1 cellular context compared by ENCODE assay signal in the genomic region with DNA sequence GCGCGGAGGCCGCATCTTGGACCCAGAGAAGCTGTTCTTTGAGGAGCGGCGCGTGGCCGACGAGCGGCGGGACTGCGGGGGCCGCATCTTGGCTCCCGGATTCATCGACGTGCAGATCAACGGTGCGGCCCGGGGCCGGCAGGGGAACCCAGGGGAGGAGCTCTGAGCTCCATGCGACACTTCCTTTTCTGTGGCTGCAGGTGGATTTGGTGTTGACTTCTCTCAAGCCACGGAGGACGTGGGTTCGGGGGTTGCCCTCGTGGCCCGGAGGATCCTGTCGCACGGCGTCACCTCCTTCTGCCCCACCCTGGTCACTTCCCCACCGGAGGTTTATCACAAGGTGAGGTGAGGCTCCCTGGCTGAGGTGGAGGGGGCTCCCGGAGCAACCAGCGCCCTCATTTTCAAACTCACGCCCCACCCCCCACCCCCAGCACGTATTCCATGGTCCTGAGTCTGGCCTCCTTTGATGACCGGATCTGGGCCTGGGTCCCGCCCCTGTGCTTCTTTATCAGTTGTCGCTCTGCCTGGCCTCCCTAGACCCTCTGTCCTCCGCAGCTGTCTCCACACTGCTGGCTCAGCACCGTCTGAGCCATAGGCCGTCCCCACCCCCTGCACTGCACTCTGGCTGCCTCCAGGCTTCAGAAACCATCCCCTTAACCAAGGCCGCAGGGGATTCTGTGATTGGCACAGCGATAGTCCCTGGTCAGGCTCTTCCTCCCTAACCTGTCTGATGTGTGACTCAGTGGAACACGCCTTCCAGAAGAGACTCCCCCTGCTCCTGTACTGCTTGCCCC.
TF ChIP-seq lines count a peak whose summit lies in the region.

No MANE protein-coding gene starts in this region.

TF ChIP-seq in HepG2, 621 proteins besides CTCF, POLR2A, EP300 and RAD21 (continued from another document):
- no peak for TF ChIP-seq SOX13 (IDR thresholded peaks at IDR 0.05)
- TF ChIP-seq SOX13 (CRISPR knock-in tag; conservative IDR thresholded peaks at IDR 0.05 in 1 of 2, IDR thresholded peaks at IDR 0.05 in 1 of 2): no peak
- no peak for TF ChIP-seq ZFP90 (CRISPR knock-in tag; IDR thresholded peaks at IDR 0.05; ENCODE audit: borderline replicate concordance)
- no peak for TF ChIP-seq JUND (CRISPR knock-in tag; IDR thresholded peaks at IDR 0.05)
- no peak for TF ChIP-seq REL (CRISPR knock-in tag; conservative IDR thresholded peaks at IDR 0.05)
- peak; percentile 66; the same call in 1 of the 2 replicates for TF ChIP-seq RBFOX2 (IDR thresholded peaks at IDR 0.05; ENCODE audit: low read depth, low read length)
- no peak for TF ChIP-seq MIXL1 (CRISPR knock-in tag; IDR thresholded peaks at IDR 0.05)
- no peak for TF ChIP-seq HDAC2 (CRISPR knock-in tag; IDR thresholded peaks at IDR 0.05)
- TF ChIP-seq ZFP62 (CRISPR knock-in tag; IDR thresholded peaks at IDR 0.05): no peak
- TF ChIP-seq SYNCRIP (IDR thresholded peaks at IDR 0.05; ENCODE audit: insufficient read depth, low read depth, low read length): no peak
- TF ChIP-seq FOSL1 (CRISPR knock-in tag; IDR thresholded peaks at IDR 0.05; ENCODE audit: borderline replicate concordance): no peak
- no peak; the same call in 1 of the 2 replicates for TF ChIP-seq DPF2 (CRISPR knock-in tag; IDR thresholded peaks at IDR 0.05; ENCODE audit: borderline replicate concordance, low read depth)
- TF ChIP-seq RXRA (CRISPR knock-in tag; IDR thresholded peaks at IDR 0.05): peak; percentile 27; the same call in 1 of the 2 replicates
- TF ChIP-seq ASH2L (IDR thresholded peaks at IDR 0.05; ENCODE audit: insufficient read length, low read depth, low read length): peak; percentile 44
- TF ChIP-seq, protein P1, sequence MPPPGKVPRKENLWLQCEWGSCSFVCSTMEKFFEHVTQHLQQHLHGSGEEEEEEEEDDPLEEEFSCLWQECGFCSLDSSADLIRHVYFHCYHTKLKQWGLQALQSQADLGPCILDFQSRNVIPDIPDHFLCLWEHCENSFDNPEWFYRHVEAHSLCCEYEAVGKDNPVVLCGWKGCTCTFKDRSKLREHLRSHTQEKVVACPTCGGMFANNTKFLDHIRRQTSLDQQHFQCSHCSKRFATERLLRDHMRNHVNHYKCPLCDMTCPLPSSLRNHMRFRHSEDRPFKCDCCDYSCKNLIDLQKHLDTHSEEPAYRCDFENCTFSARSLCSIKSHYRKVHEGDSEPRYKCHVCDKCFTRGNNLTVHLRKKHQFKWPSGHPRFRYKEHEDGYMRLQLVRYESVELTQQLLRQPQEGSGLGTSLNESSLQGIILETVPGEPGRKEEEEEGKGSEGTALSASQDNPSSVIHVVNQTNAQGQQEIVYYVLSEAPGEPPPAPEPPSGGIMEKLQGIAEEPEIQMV (CRISPR knock-in tag; IDR thresholded peaks at IDR 0.05; ENCODE audit: low read depth): no peak
- no peak for TF ChIP-seq ZNF841 (CRISPR knock-in tag; IDR thresholded peaks at IDR 0.05; ENCODE audit: borderline replicate concordance)
- TF ChIP-seq, protein P2, sequence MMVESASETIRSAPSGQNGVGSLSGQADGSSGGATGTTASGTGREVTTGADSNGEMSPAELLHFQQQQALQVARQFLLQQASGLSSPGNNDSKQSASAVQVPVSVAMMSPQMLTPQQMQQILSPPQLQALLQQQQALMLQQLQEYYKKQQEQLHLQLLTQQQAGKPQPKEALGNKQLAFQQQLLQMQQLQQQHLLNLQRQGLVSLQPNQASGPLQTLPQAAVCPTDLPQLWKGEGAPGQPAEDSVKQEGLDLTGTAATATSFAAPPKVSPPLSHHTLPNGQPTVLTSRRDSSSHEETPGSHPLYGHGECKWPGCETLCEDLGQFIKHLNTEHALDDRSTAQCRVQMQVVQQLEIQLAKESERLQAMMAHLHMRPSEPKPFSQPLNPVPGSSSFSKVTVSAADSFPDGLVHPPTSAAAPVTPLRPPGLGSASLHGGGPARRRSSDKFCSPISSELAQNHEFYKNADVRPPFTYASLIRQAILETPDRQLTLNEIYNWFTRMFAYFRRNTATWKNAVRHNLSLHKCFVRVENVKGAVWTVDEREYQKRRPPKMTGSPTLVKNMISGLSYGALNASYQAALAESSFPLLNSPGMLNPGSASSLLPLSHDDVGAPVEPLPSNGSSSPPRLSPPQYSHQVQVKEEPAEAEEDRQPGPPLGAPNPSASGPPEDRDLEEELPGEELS (CRISPR knock-in tag; IDR thresholded peaks at IDR 0.05): no peak
- no peak for TF ChIP-seq TOPORS (CRISPR knock-in tag; IDR thresholded peaks at IDR 0.05)
- TF ChIP-seq HOXA5 (CRISPR knock-in tag; IDR thresholded peaks at IDR 0.05): no peak
- TF ChIP-seq ZNF143 (CRISPR knock-in tag; IDR thresholded peaks at IDR 0.05): no peak
- TF ChIP-seq ZNF563 (CRISPR knock-in tag; IDR thresholded peaks at IDR 0.05): 0 out of 2 replicates have a peak, but pooled peaks have one; percentile 49
- TF ChIP-seq RNF2 (conservative IDR thresholded peaks at IDR 0.05; ENCODE audit: low read depth): no peak
- no peak; the same call in 1 of the 2 replicates for TF ChIP-seq KMT2B (CRISPR knock-in tag; IDR thresholded peaks at IDR 0.05)
- no peak for TF ChIP-seq NR2F1 (CRISPR knock-in tag; IDR thresholded peaks at IDR 0.05)
- no peak for TF ChIP-seq ZNF326 (CRISPR knock-in tag; IDR thresholded peaks at IDR 0.05; ENCODE audit: borderline replicate concordance)
- no peak; the same call in 1 of the 2 replicates for TF ChIP-seq ZNF234 (CRISPR knock-in tag; conservative IDR thresholded peaks at IDR 0.05)
- peak; percentile 61 to 74 for TF ChIP-seq MAFK (conservative IDR thresholded peaks at IDR 0.05 in 1 of 2, IDR thresholded peaks at IDR 0.05 in 1 of 2; ENCODE audit: low read length in 2 of 2)
- TF ChIP-seq HNF4G (IDR thresholded peaks at IDR 0.05; ENCODE audit: borderline replicate concordance, low read depth, low read length): no peak
- TF ChIP-seq HNF4G (CRISPR knock-in tag; IDR thresholded peaks at IDR 0.05; ENCODE audit: borderline replicate concordance, low read depth): 0 out of 2 replicates have a peak, but pooled peaks have one; percentile 39
- TF ChIP-seq ZNF430 (CRISPR knock-in tag; IDR thresholded peaks at IDR 0.05): no peak
- TF ChIP-seq, protein P3, sequence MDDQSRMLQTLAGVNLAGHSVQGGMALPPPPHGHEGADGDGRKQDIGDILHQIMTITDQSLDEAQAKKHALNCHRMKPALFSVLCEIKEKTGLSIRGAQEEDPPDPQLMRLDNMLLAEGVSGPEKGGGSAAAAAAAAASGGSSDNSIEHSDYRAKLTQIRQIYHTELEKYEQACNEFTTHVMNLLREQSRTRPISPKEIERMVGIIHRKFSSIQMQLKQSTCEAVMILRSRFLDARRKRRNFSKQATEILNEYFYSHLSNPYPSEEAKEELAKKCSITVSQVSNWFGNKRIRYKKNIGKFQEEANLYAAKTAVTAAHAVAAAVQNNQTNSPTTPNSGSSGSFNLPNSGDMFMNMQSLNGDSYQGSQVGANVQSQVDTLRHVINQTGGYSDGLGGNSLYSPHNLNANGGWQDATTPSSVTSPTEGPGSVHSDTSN (CRISPR knock-in tag; IDR thresholded peaks at IDR 0.05; ENCODE audit: borderline replicate concordance): no peak
- TF ChIP-seq FOSL2 (CRISPR knock-in tag; IDR thresholded peaks at IDR 0.05): no peak
- TF ChIP-seq SRF (IDR thresholded peaks at IDR 0.05; ENCODE audit: low read depth, low read length): no peak
- no peak for TF ChIP-seq IKZF4 (CRISPR knock-in tag; IDR thresholded peaks at IDR 0.05; ENCODE audit: borderline replicate concordance, low read depth, not compliant biosample characterization)
- TF ChIP-seq, protein P4, sequence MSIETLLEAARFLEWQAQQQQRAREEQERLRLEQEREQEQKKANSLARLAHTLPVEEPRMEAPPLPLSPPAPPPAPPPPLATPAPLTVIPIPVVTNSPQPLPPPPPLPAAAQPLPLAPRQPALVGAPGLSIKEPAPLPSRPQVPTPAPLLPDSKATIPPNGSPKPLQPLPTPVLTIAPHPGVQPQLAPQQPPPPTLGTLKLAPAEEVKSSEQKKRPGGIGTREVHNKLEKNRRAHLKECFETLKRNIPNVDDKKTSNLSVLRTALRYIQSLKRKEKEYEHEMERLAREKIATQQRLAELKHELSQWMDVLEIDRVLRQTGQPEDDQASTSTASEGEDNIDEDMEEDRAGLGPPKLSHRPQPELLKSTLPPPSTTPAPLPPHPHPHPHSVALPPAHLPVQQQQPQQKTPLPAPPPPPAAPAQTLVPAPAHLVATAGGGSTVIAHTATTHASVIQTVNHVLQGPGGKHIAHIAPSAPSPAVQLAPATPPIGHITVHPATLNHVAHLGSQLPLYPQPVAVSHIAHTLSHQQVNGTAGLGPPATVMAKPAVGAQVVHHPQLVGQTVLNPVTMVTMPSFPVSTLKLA (IDR thresholded peaks at IDR 0.05): no peak
- TF ChIP-seq, protein P5, sequence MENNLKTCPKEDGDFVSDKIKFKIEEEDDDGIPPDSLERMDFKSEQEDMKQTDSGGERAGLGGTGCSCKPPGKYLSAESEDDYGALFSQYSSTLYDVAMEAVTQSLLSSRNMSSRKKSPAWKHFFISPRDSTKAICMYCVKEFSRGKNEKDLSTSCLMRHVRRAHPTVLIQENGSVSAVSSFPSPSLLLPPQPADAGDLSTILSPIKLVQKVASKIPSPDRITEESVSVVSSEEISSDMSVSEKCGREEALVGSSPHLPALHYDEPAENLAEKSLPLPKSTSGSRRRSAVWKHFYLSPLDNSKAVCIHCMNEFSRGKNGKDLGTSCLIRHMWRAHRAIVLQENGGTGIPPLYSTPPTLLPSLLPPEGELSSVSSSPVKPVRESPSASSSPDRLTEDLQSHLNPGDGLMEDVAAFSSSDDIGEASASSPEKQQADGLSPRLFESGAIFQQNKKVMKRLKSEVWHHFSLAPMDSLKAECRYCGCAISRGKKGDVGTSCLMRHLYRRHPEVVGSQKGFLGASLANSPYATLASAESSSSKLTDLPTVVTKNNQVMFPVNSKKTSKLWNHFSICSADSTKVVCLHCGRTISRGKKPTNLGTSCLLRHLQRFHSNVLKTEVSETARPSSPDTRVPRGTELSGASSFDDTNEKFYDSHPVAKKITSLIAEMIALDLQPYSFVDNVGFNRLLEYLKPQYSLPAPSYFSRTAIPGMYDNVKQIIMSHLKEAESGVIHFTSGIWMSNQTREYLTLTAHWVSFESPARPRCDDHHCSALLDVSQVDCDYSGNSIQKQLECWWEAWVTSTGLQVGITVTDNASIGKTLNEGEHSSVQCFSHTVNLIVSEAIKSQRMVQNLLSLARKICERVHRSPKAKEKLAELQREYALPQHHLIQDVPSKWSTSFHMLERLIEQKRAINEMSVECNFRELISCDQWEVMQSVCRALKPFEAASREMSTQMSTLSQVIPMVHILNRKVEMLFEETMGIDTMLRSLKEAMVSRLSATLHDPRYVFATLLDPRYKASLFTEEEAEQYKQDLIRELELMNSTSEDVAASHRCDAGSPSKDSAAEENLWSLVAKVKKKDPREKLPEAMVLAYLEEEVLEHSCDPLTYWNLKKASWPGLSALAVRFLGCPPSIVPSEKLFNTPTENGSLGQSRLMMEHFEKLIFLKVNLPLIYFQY (CRISPR knock-in tag; IDR thresholded peaks at IDR 0.05; ENCODE audit: borderline replicate concordance): no peak
- TF ChIP-seq MAZ (IDR thresholded peaks at IDR 0.05; ENCODE audit: borderline replicate concordance, low read depth, low read length): no peak
- TF ChIP-seq MAZ (CRISPR knock-in tag; IDR thresholded peaks at IDR 0.05; ENCODE audit: low read depth): no peak; the same call in 1 of the 2 replicates
- no peak for TF ChIP-seq NR1H2 (CRISPR knock-in tag; IDR thresholded peaks at IDR 0.05; ENCODE audit: borderline replicate concordance, low read depth)
- no peak for TF ChIP-seq ZNF776 (CRISPR knock-in tag; IDR thresholded peaks at IDR 0.05)
- TF ChIP-seq, protein P6, sequence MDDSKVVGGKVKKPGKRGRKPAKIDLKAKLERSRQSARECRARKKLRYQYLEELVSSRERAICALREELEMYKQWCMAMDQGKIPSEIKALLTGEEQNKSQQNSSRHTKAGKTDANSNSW (CRISPR knock-in tag; IDR thresholded peaks at IDR 0.05; ENCODE audit: borderline replicate concordance): no peak
- TF ChIP-seq, protein P7, sequence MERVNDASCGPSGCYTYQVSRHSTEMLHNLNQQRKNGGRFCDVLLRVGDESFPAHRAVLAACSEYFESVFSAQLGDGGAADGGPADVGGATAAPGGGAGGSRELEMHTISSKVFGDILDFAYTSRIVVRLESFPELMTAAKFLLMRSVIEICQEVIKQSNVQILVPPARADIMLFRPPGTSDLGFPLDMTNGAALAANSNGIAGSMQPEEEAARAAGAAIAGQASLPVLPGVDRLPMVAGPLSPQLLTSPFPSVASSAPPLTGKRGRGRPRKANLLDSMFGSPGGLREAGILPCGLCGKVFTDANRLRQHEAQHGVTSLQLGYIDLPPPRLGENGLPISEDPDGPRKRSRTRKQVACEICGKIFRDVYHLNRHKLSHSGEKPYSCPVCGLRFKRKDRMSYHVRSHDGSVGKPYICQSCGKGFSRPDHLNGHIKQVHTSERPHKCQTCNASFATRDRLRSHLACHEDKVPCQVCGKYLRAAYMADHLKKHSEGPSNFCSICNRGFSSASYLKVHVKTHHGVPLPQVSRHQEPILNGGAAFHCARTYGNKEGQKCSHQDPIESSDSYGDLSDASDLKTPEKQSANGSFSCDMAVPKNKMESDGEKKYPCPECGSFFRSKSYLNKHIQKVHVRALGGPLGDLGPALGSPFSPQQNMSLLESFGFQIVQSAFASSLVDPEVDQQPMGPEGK (CRISPR knock-in tag; IDR thresholded peaks at IDR 0.05): peak; percentile 21; the same call in 1 of the 2 replicates
- no peak for TF ChIP-seq ZNF354B (CRISPR knock-in tag; IDR thresholded peaks at IDR 0.05)
- no peak for TF ChIP-seq ZNF674 (CRISPR knock-in tag; IDR thresholded peaks at IDR 0.05; ENCODE audit: low read depth)
- TF ChIP-seq ZNF564 (CRISPR knock-in tag; IDR thresholded peaks at IDR 0.05): no peak
- TF ChIP-seq ZNF251 (CRISPR knock-in tag; IDR thresholded peaks at IDR 0.05): no peak
- no peak for TF ChIP-seq ZEB1 (IDR thresholded peaks at IDR 0.05; ENCODE audit: insufficient replicate concordance, low read depth)
- TF ChIP-seq ZNF660 (CRISPR knock-in tag; IDR thresholded peaks at IDR 0.05; ENCODE audit: borderline replicate concordance, low read depth): no peak
- no peak for TF ChIP-seq SIN3B (IDR thresholded peaks at IDR 0.05; ENCODE audit: low read length)
- TF ChIP-seq ZNF33B (CRISPR knock-in tag; IDR thresholded peaks at IDR 0.05): no peak
- no peak for TF ChIP-seq ZNF501 (CRISPR knock-in tag; IDR thresholded peaks at IDR 0.05)
- TF ChIP-seq MIER3 (CRISPR knock-in tag; IDR thresholded peaks at IDR 0.05; ENCODE audit: borderline replicate concordance): no peak
- TF ChIP-seq ZFP1 (CRISPR knock-in tag; IDR thresholded peaks at IDR 0.05): no peak
- no peak for TF ChIP-seq ARNTL (CRISPR knock-in tag; IDR thresholded peaks at IDR 0.05)
- no peak for TF ChIP-seq ZFP82 (CRISPR knock-in tag; IDR thresholded peaks at IDR 0.05; ENCODE audit: borderline replicate concordance)
- no peak for TF ChIP-seq SOX6 (IDR thresholded peaks at IDR 0.05)
- peak; percentile 36; the same call in 1 of the 2 replicates for TF ChIP-seq SOX6 (CRISPR knock-in tag; IDR thresholded peaks at IDR 0.05)
- no peak for TF ChIP-seq ZNF124 (CRISPR knock-in tag; IDR thresholded peaks at IDR 0.05)
- no peak for TF ChIP-seq FIP1L1 (IDR thresholded peaks at IDR 0.05; ENCODE audit: borderline replicate concordance, insufficient read depth, low read depth, low read length)
